In genomic region chr1:64493864-64494263, GRCh38 we compare ENCODE assay signal across 23 cellular contexts. TPM values are rescaled to one million over a fixed set of nuclear protein-coding genes. Genes with fewer than 3 reads are reported as not detected.
DNase-seq lines count a peak whose midpoint lies in the region; ATAC-seq, FAIRE-seq and TF ChIP-seq lines count a peak whose summit lies in the region.
"Had no signal": no experiment of that assay in that cellular context is flagged by ENCODE, and none has a peak within 500 bp of the region (broad histone marks: within the 10 kb centered on the region; RNA-seq: fewer than 3 reads in every experiment).

No MANE protein-coding gene starts in this region.

- peaks cover 2% of the 10 kb centered on the region for H3K79me2 ChIP-seq in astrocyte (ENCODE audit: insufficient read depth, low read length)

- H3K27me3 Mint-ChIP-seq in astrocyte (ENCODE audit: low read depth, unreplicated experiment) (no peaks in the 10 kb centered on the region), chondrocyte (ENCODE audit: low read depth) (no peaks in the 10 kb centered on the region)

- peaks cover 8% of the 10 kb centered on the region for H4K20me1 ChIP-seq in astrocyte (ENCODE audit: insufficient read depth, low read length)

- peaks cover 44% of the 10 kb centered on the region for H3K4me1 Mint-ChIP-seq in astrocyte (ENCODE audit: low read depth, unreplicated experiment)
- H3K4me1 Mint-ChIP-seq in chondrocyte (ENCODE audit: low read depth) = peaks cover 36% of the 10 kb centered on the region
- H3K4me1 Mint-ChIP-seq: immature natural killer cell had no signal

- H2AFZ ChIP-seq in astrocyte (ENCODE audit: low read depth, low read length) = no peak overlapping the region
- H2AFZ ChIP-seq in neuron (ENCODE audit: low read depth, low read length) = peak overlapping the region; percentile 27

- H3K27me3 ChIP-seq in H7 (ENCODE audit: control insufficient read depth, insufficient read depth, low read length) (no peaks in the 10 kb centered on the region), astrocyte (ENCODE audit: insufficient read depth, low read length) (no peaks in the 10 kb centered on the region), neuron (ENCODE audit: insufficient read depth, low read length) (no peaks in the 10 kb centered on the region)
- H3K27me3 ChIP-seq: BE2C had no signal

- no peaks in the 10 kb centered on the region for H3K9me3 ChIP-seq in astrocyte (ENCODE audit: insufficient read depth, low read depth, low read length)
- peaks cover 4% of the 10 kb centered on the region for H3K9me3 ChIP-seq in neuron (ENCODE audit: low read length)
- H3K9me3 ChIP-seq: BE2C, tibial nerve had no signal

- H3K36me3 Mint-ChIP-seq in astrocyte (ENCODE audit: low read depth, unreplicated experiment) (peaks cover 2% of the 10 kb centered on the region), chondrocyte (ENCODE audit: low read depth) (no peaks in the 10 kb centered on the region)
- H3K36me3 Mint-ChIP-seq: immature natural killer cell had no signal

- H3K9me3 Mint-ChIP-seq in astrocyte (ENCODE audit: unreplicated experiment) (no peaks in the 10 kb centered on the region), chondrocyte (ENCODE audit: low read depth) (no peaks in the 10 kb centered on the region)
- H3K9me3 Mint-ChIP-seq: activated T-cell treated with anti-CD3 and anti-CD28 coated beads, Interleukin-2, amount 50 U/mL, for 4 hours; immature natural killer cell; T-helper 2 cell treated with Interferon-gamma antibody and Interleukin-4, amounts not matched to agents 5 μg/mL and 100 μg/mL, for 36 hours had no signal

- ATAC-seq in left ventricle myocardium superior = no peak
- ATAC-seq in HG02759 (IDR thresholded peaks at IDR 0.05; ENCODE audit: unreplicated experiment) = no peak
- ATAC-seq in GM21447 (IDR thresholded peaks at IDR 0.05; ENCODE audit: unreplicated experiment) = no peak
- ATAC-seq: activated T-cell treated with anti-CD3 and anti-CD28 coated beads, Interleukin-2, amount 50 U/mL, for 4 hours had no signal

- TF ChIP-seq CTCF in astrocyte (IDR thresholded peaks at IDR 0.05; ENCODE audit: insufficient read depth, low read depth, low read length) (no peak), chondrocyte (IDR thresholded peaks at IDR 0.05) (no peak)

- FAIRE-seq in astrocyte (lab: Jason Lieb, UNC) = no peak
- FAIRE-seq: GM19239 had no signal

- peak overlapping the region; percentile 38 for H3K27ac Mint-ChIP-seq in astrocyte (ENCODE audit: unreplicated experiment)
- no peak overlapping the region for H3K27ac Mint-ChIP-seq in chondrocyte (ENCODE audit: unreplicated experiment)
- H3K27ac Mint-ChIP-seq: immature natural killer cell; T-helper 2 cell treated with Interferon-gamma antibody and Interleukin-4, amounts not matched to agents 5 μg/mL and 100 μg/mL, for 36 hours had no signal

- DNase-seq in H7 = peak; percentile 51
- no peak for DNase-seq in astrocyte (ENCODE audit: low read depth)
- peak; percentile 59 for DNase-seq in iPS-NIHi11 (ENCODE audit: low spot score)
- no peak for DNase-seq in left ventricle myocardium superior
- no peak for DNase-seq in chondrocyte (ENCODE audit: low spot score)
- DNase-seq: activated CD4-positive, alpha-beta T cell treated with anti-CD3 and anti-CD28 coated beads for 48 hours; activated gamma-delta T cell treated with Interleukin-2 at 50 U/mL for 16 hours; activated T-cell treated with anti-CD3 and anti-CD28 coated beads, Interleukin-2, amount 50 U/mL, for 4 hours; BE2C; cerebellar nuclear complex; effector CD4-positive, alpha-beta T cell; immature natural killer cell; IMR-90; mesenchymal stem cell; NCI-H524 treated with DMSO at 0.1 percent for 48 hours; Right ventricle myocardium superior had no signal

- no peak overlapping the region for H3K9ac ChIP-seq in astrocyte (ENCODE audit: low read length)

- H3K36me3 ChIP-seq in H7 (replicated peaks; ENCODE audit: control insufficient read depth, insufficient read depth, low read length) (no peaks in the 10 kb centered on the region), astrocyte (ENCODE audit: insufficient read depth, low read length) (no peaks in the 10 kb centered on the region), neuron (ENCODE audit: insufficient read depth, low read length) (peaks cover 1% of the 10 kb centered on the region)
- H3K36me3 ChIP-seq: BE2C, tibial nerve had no signal

- intact Hi-C loops in left ventricle myocardium superior (cut with micrococcal nuclease) = no loop called here

- H3K4me2 ChIP-seq in astrocyte (ENCODE audit: low read length) = no peak overlapping the region

- H3K4me3 ChIP-seq in H7 (ENCODE audit: insufficient read depth, low read depth, low read length) (no peak overlapping the region), astrocyte (ENCODE audit: insufficient read depth, low read depth, low read length) (no peak overlapping the region), neuron (ENCODE audit: low read length) (peak overlapping the region; percentile 33)
- H3K4me3 ChIP-seq: tibial nerve had no signal

- H3K4me3 Mint-ChIP-seq in astrocyte (ENCODE audit: unreplicated experiment) = no peak overlapping the region
- no peak overlapping the region for H3K4me3 Mint-ChIP-seq in chondrocyte (ENCODE audit: unreplicated experiment)
- H3K4me3 Mint-ChIP-seq: activated T-cell treated with anti-CD3 and anti-CD28 coated beads, Interleukin-2, amount 50 U/mL, for 4 hours; immature natural killer cell; T-helper 2 cell treated with Interferon-gamma antibody and Interleukin-4, amounts not matched to agents 5 μg/mL and 100 μg/mL, for 36 hours had no signal

- no peak overlapping the region for H3K27ac ChIP-seq in astrocyte (ENCODE audit: low read depth, low read length)
- H3K27ac ChIP-seq: epithelial cell of prostate, tibial nerve had no signal

- H3K4me1 ChIP-seq in astrocyte (ENCODE audit: insufficient read depth, low read length) = peaks cover 6% of the 10 kb centered on the region
- H3K4me1 ChIP-seq in neuron (ENCODE audit: insufficient read depth, low read length) = peaks cover 52% of the 10 kb centered on the region
- H3K4me1 ChIP-seq: BE2C had no signal

RNA-seq across cellular contexts. Expression of gene CACHD1, which starts 23.9 kb away (rescaled TPM):
- 53.5 and 69.7 TPM in 2 replicates for total RNA-seq in H7 (2014; rRNA removed; shearing (Covaris generic))
- total RNA-seq in astrocyte = 21.2 and 28.3 TPM in 2 replicates
- 3.1 TPM for total RNA-seq in left ventricle myocardium superior
- 10.4 to 13.7 TPM (median 10.5 TPM) in 3 replicates for total RNA-seq in chondrocyte

Comparison
In these comparisons a context has a peak if more than half of its experiments do, and no peak if none do; other contexts are left out.
1. DNase-seq: peak in H7 (single experiment) and iPS-NIHi11 (single experiment); none in astrocyte (single experiment), left ventricle myocardium superior (single experiment) and chondrocyte (single experiment).